In the genomic region with DNA sequence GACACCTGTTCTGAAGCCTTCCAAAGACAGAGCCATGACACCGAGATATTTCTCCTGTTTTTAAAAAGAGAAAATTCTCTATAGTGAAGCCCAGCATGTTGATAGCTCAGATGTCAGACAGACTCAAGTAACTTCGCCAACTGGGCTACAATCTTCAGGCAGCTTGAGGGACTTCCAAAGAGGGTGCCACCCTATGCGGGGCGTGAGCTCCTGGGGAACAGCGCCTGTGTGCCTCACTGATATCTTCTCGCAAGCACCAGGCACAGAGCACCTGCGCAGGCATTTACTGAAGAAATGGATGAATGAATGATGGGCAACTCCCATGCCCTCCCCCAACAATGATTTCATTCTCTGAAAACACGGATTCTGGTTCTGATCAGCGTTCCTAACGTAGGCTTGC, we compare ENCODE assay signal across 17 cellular contexts. TPM values are rescaled to one million over a fixed set of nuclear protein-coding genes. Genes with fewer than 3 reads are reported as not detected.
A peak's percentile ranks its signal among the peaks of the same experiment; 100 is the strongest.
DNase-seq lines count a peak whose midpoint lies in the region; ATAC-seq and TF ChIP-seq lines count a peak whose summit lies in the region.
"Had no signal": no experiment of that assay in that cellular context is flagged by ENCODE, and none has a peak within 500 bp of the region (broad histone marks: within the 10 kb centered on the region; RNA-seq: fewer than 3 reads in every experiment).

No MANE protein-coding gene starts in this region.

- peaks cover 88% of the 10 kb centered on the region for H3K36me3 Mint-ChIP-seq in Calu3 (ENCODE audit: insufficient read depth, unreplicated experiment)
- H3K36me3 Mint-ChIP-seq: CD8-positive, alpha-beta memory T cell; IgD-negative memory B cell had no signal

- ATAC-seq in GM21723 (IDR thresholded peaks at IDR 0.05; ENCODE audit: unreplicated experiment) (no peak), left lung (no peak)
- ATAC-seq: GM12878 had no signal

- H4K20me1 ChIP-seq in PC-9 (ENCODE audit: insufficient read depth): peaks cover 83% of the 10 kb centered on the region
- H4K20me1 ChIP-seq: BLaER1 had no signal

- DNase-seq in Calu3: no peak
- no peak for DNase-seq in PC-9
- peak; percentile 33 for DNase-seq in ecto neural progenitor cell (ENCODE audit: low spot score)
- DNase-seq in posterior vena cava (ENCODE audit: low spot score): peak; percentile 50
- DNase-seq in left lung: no peak
- DNase-seq in right atrium auricular region (ENCODE audit: low spot score): no peak
- DNase-seq: 8988T; AML-193; Caco-2; CD8-positive, alpha-beta memory T cell; DMS79 had no signal

- no peak overlapping the region for H2AFZ ChIP-seq in PC-9
- H2AFZ ChIP-seq: GM23248 had no signal

- H3F3A ChIP-seq in PC-9 (ENCODE audit: insufficient read depth, low read depth): peaks cover 97% of the 10 kb centered on the region

- no peaks in the 10 kb centered on the region for H3K9me3 Mint-ChIP-seq in Calu3 (ENCODE audit: low read depth, unreplicated experiment)
- H3K9me3 Mint-ChIP-seq: CD8-positive, alpha-beta memory T cell; IgD-negative memory B cell had no signal

- peak overlapping the region; percentile 49 for H3K27ac ChIP-seq in PC-9
- H3K27ac ChIP-seq in left lung: no peak overlapping the region
- no peak overlapping the region for H3K27ac ChIP-seq in right atrium auricular region
- H3K27ac ChIP-seq: BLaER1, GM23248 had no signal

- peaks cover 100% of the 10 kb centered on the region for H3K79me2 ChIP-seq in PC-9 (ENCODE audit: low read depth)

- H3K9me3 ChIP-seq in PC-9 (ENCODE audit: insufficient read depth, low read depth): no peaks in the 10 kb centered on the region
- no peaks in the 10 kb centered on the region for H3K9me3 ChIP-seq in left lung
- no peaks in the 10 kb centered on the region for H3K9me3 ChIP-seq in right atrium auricular region
- H3K9me3 ChIP-seq: BLaER1, Caco-2 had no signal

- POLR2A ChIA-PET in PC-9 (lab: Charles Lee; ENCODE audit: unreplicated experiment): no interaction called here

- intact Hi-C loops in Calu3 (cut with micrococcal nuclease; ENCODE audit: unreplicated experiment): no loop called here
- intact Hi-C loops in PC-9 (cut with micrococcal nuclease; ENCODE audit: unreplicated experiment): no loop called here
- intact Hi-C loops in posterior vena cava (cut with DNase I): no loop called here
- intact Hi-C loops in left lung (cut with DNase I): no loop called here

- BruUV-seq in Calu3 (replicated peaks; lab: Mats Ljungman, UMichigan) (TSS peak; percentile 1), PC-9 (replicated peaks; lab: Mats Ljungman, UMichigan) (no TSS peak)

- H3K27me3 ChIP-seq in PC-9 (ENCODE audit: insufficient read depth, low read depth) (no peaks in the 10 kb centered on the region), left lung (peaks cover 0 to 8% of the 10 kb centered on the region in 2 donors), right atrium auricular region (no peaks in the 10 kb centered on the region)
- H3K27me3 ChIP-seq: BLaER1 had no signal

- H3K9me2 ChIP-seq in PC-9 (ENCODE audit: insufficient read depth): no peaks in the 10 kb centered on the region

- CTCF ChIA-PET in Calu3 (lab: Charles Lee) (no interaction called here), PC-9 (lab: Charles Lee) (no interaction called here)

- no peak overlapping the region for H3K4me2 ChIP-seq in PC-9
- H3K4me2 ChIP-seq: BLaER1 had no signal

- H3K4me1 ChIP-seq in PC-9 (replicated peaks; ENCODE audit: insufficient read depth) (peaks cover 46% of the 10 kb centered on the region), left lung (peaks cover 8% of the 10 kb centered on the region in 2 donors), right atrium auricular region (peaks cover 0 to 13% of the 10 kb centered on the region in 2 donors)

- no peak overlapping the region for H3K27ac Mint-ChIP-seq in Calu3 (ENCODE audit: unreplicated experiment)
- H3K27ac Mint-ChIP-seq: CD8-positive, alpha-beta memory T cell; IgD-negative memory B cell had no signal

- H3K36me3 ChIP-seq in PC-9 (ENCODE audit: low read depth) (peaks cover 57% of the 10 kb centered on the region), left lung (no peaks in the 10 kb centered on the region), right atrium auricular region (no peaks in the 10 kb centered on the region)
- H3K36me3 ChIP-seq: BLaER1 had no signal

- peaks cover 31% of the 10 kb centered on the region for H3K4me1 Mint-ChIP-seq in Calu3 (ENCODE audit: low read depth, unreplicated experiment)
- H3K4me1 Mint-ChIP-seq: CD8-positive, alpha-beta memory T cell had no signal

- H3K4me3 ChIP-seq in PC-9 (no peak overlapping the region), left lung (no peak overlapping the region), right atrium auricular region (no peak overlapping the region)
- H3K4me3 ChIP-seq: BLaER1, GM12878, GM23248 had no signal

- H3K27me3 Mint-ChIP-seq in Calu3 (ENCODE audit: unreplicated experiment): no peaks in the 10 kb centered on the region

- no peak for TF ChIP-seq CTCF in Calu3 (IDR thresholded peaks at IDR 0.05; ENCODE audit: unreplicated experiment)
- no peak for TF ChIP-seq CTCF in PC-9 (conservative IDR thresholded peaks at IDR 0.05)
- no peak for TF ChIP-seq CTCF in left lung (IDR thresholded peaks at IDR 0.05)
- TF ChIP-seq CTCF in right atrium auricular region (IDR thresholded peaks at IDR 0.05): no peak

- no peak overlapping the region for H3K4me3 Mint-ChIP-seq in Calu3 (ENCODE audit: low read depth, unreplicated experiment)
- H3K4me3 Mint-ChIP-seq: CD8-positive, alpha-beta memory T cell; IgD-negative memory B cell had no signal

RNA-seq across cellular contexts. Expression of a gene that starts 17.6 kb away (rescaled TPM):
- total RNA-seq in Calu3 (2022): 30.0 and 30.3 TPM in 2 replicates
- total RNA-seq in PC-9 (2021): 30.1 and 39.3 TPM in 2 replicates
- 1 to 10 TPM in 1 of 2 donors, under 1 TPM in 1; 0.69 to 1.0 TPM for total RNA-seq in posterior vena cava
- total RNA-seq in left lung: 10 to 100 TPM in 1 of 2 donors, 1 to 10 TPM in 1; 5.8 to 10.5 TPM
- total RNA-seq in right atrium auricular region: 1 to 10 TPM; 2.1 to 3.5 TPM
- total RNA-seq: G401 had no signal

Comparison
In these comparisons a context has a peak if more than half of its experiments do, and no peak if none do; other contexts are left out.
1. DNase-seq: peak in ecto neural progenitor cell (single experiment) and posterior vena cava (single experiment); none in Calu3 (single experiment), PC-9 (0 of 2), left lung (0 of 2) and right atrium auricular region (single experiment).